Comparison of ENCODE assay signal across 1 cellular context in genomic region chr7:150965273-150965830, GRCh38.
TF ChIP-seq lines count a peak whose summit lies in the region.

No MANE protein-coding gene starts in this region.

TF ChIP-seq in K562, 482 proteins besides CTCF, POLR2A, EP300 and RAD21:
- no peak for TF ChIP-seq FOXJ2 (tag; IDR thresholded peaks at IDR 0.05)
- TF ChIP-seq NR3C1 (CRISPR knock-in tag; IDR thresholded peaks at IDR 0.05): 0 out of 2 replicates have a peak, but pooled peaks have one; percentile 45
